Comparison of ENCODE assay signal across 8 cellular contexts in genomic region chr2:74573747-74574562, GRCh38. TPM values are rescaled to one million over a fixed set of nuclear protein-coding genes. Genes with fewer than 3 reads are reported as not detected.
DNase-seq lines count a peak whose midpoint lies in the region; ATAC-seq and TF ChIP-seq lines count a peak whose summit lies in the region.

No MANE protein-coding gene starts in this region.

- H3K27ac ChIP-seq in right atrium auricular region = no peak overlapping the region

- H3K9me3 ChIP-seq in right atrium auricular region = no peaks in the 10 kb centered on the region

- no peaks in the 10 kb centered on the region for H3K27me3 Mint-ChIP-seq in T-helper 1 cell treated with Interleukin-12 subunit alpha and Interleukin-12 subunit beta and Interleukin-4 antibody, amounts not matched to agents 30 μg/mL and 1 μg/mL, for 36 hours (ENCODE audit: low read depth)
- peaks cover 2 to 8% (median 3%) of the 10 kb centered on the region in 3 donors for H3K27me3 Mint-ChIP-seq in immature natural killer cell (ENCODE audit: low read depth in 3 of 3)

- H3K36me3 Mint-ChIP-seq in T-helper 1 cell treated with Interleukin-12 subunit alpha and Interleukin-12 subunit beta and Interleukin-4 antibody, amounts not matched to agents 30 μg/mL and 1 μg/mL, for 36 hours (ENCODE audit: low read depth) = peaks cover 6% of the 10 kb centered on the region
- no peaks in the 10 kb centered on the region for H3K36me3 Mint-ChIP-seq in immature natural killer cell

- intact Hi-C loops in Right ventricle myocardium superior (cut with DNase I) = no loop called here

- TF ChIP-seq CTCF in right atrium auricular region (IDR thresholded peaks at IDR 0.05) = no peak

- H3K9me3 Mint-ChIP-seq in T-helper 1 cell treated with Interleukin-12 subunit alpha and Interleukin-12 subunit beta and Interleukin-4 antibody, amounts not matched to agents 30 μg/mL and 1 μg/mL, for 36 hours = no peaks in the 10 kb centered on the region
- H3K9me3 Mint-ChIP-seq in immature natural killer cell = peaks cover 0 to 2% (median 0%) of the 10 kb centered on the region in 6 donors

- H3K4me3 Mint-ChIP-seq in T-helper 1 cell treated with Interleukin-12 subunit alpha and Interleukin-12 subunit beta and Interleukin-4 antibody, amounts not matched to agents 30 μg/mL and 1 μg/mL, for 36 hours = peak overlapping the region; percentile 47
- H3K4me3 Mint-ChIP-seq in immature natural killer cell = peak overlapping the region; percentile 60 to 84 (median 69)

- H3K4me1 ChIP-seq in right atrium auricular region = peaks cover 0 to 20% of the 10 kb centered on the region in 2 donors

- peaks cover 42% of the 10 kb centered on the region for H3K4me1 Mint-ChIP-seq in T-helper 1 cell treated with Interleukin-12 subunit alpha and Interleukin-12 subunit beta and Interleukin-4 antibody, amounts not matched to agents 30 μg/mL and 1 μg/mL, for 36 hours (ENCODE audit: low read depth)
- H3K4me1 Mint-ChIP-seq in immature natural killer cell = peaks cover 14 to 16% of the 10 kb centered on the region in 2 donors

- DNase-seq in Right ventricle myocardium superior (no peak), right atrium auricular region (ENCODE audit: low spot score) (no peak), immature natural killer cell (peak in 2 of 3 donors; percentile 9 to 23), retina (no peak)
- no peak for DNase-seq in stimulated activated CD8-positive, alpha-beta memory T cell treated with anti-CD3 and anti-CD28 coated beads, Interleukin-4, amount 100 ng/mL, for 48 hours
- no peak for DNase-seq in activated CD8-positive, alpha-beta memory T cell treated with anti-CD3 and anti-CD28 coated beads, Interleukin-2, amount 50 U/mL, for 48 hours

- ATAC-seq in Right ventricle myocardium superior (ENCODE audit: poor library complexity) (peak; percentile 38), HG03354 (IDR thresholded peaks at IDR 0.05; ENCODE audit: poor library complexity, severe bottlenecking, unreplicated experiment) (peak; percentile 40)

- peak overlapping the region; percentile 79 for H3K27ac Mint-ChIP-seq in T-helper 1 cell treated with Interleukin-12 subunit alpha and Interleukin-12 subunit beta and Interleukin-4 antibody, amounts not matched to agents 30 μg/mL and 1 μg/mL, for 36 hours
- H3K27ac Mint-ChIP-seq in immature natural killer cell = peak overlapping the region; percentile 13 to 84 (median 70)

- H3K4me3 ChIP-seq in right atrium auricular region = no peak overlapping the region

- no peaks in the 10 kb centered on the region for H3K36me3 ChIP-seq in right atrium auricular region

- H3K27me3 ChIP-seq in right atrium auricular region = no peaks in the 10 kb centered on the region

RNA-seq across cellular contexts. Expression of gene DOK1, which starts 19.4 kb away (rescaled TPM):
- total RNA-seq in Right ventricle myocardium superior (3.8 TPM), right atrium auricular region (10 to 100 TPM in 1 of 2 donors, 1 to 10 TPM in 1; 4.9 to 10.3 TPM)
- 10 to 100 TPM; 18.4 to 42.7 (median 28.4) TPM for polyA plus RNA-seq in immature natural killer cell

RNA-seq across cellular contexts. Expression of gene LOXL3, which starts 20.2 kb away (rescaled TPM):
- total RNA-seq in Right ventricle myocardium superior (3.6 TPM), right atrium auricular region (1 to 10 TPM; 3.2 to 3.9 TPM)
- polyA plus RNA-seq in immature natural killer cell = under 1 TPM in 2 of 3 donors, not detected in 1; 0.19 to 0.22 TPM

RNA-seq across cellular contexts. Expression of gene HTRA2, which starts 44.2 kb away (rescaled TPM):
- 28.5 TPM for total RNA-seq in Right ventricle myocardium superior
- 10 to 100 TPM; 16.0 to 27.3 TPM for total RNA-seq in right atrium auricular region
- 10 to 100 TPM; 26.5 to 27.2 (median 27.0) TPM for polyA plus RNA-seq in immature natural killer cell

RNA-seq across cellular contexts. Expression of gene AUP1, which starts 44.4 kb away (rescaled TPM):
- total RNA-seq in Right ventricle myocardium superior (43.2 TPM), right atrium auricular region (10 to 100 TPM; 55.2 to 80.9 TPM)
- polyA plus RNA-seq in immature natural killer cell = 100 to 1,000 TPM; 107 to 126 (median 118) TPM

RNA-seq across cellular contexts. Expression of gene DQX1, which starts 47.9 kb away (rescaled TPM):
- total RNA-seq in Right ventricle myocardium superior = not detected
- total RNA-seq in right atrium auricular region = not detected
- polyA plus RNA-seq in immature natural killer cell = not detected

Comparison
In these comparisons a context has a peak if more than half of its experiments do, and no peak if none do; other contexts are left out.
1. DNase-seq: peak in immature natural killer cell (2 of 3); none in Right ventricle myocardium superior (single experiment), right atrium auricular region (single experiment), retina (single experiment), stimulated activated CD8-positive, alpha-beta memory T cell treated with anti-CD3 and anti-CD28 coated beads, Interleukin-4, amount 100 ng/mL, for 48 hours (single experiment) and activated CD8-positive, alpha-beta memory T cell treated with anti-CD3 and anti-CD28 coated beads, Interleukin-2, amount 50 U/mL, for 48 hours (single experiment).